8 cellular contexts compared by ENCODE assay signal in the genomic region with DNA sequence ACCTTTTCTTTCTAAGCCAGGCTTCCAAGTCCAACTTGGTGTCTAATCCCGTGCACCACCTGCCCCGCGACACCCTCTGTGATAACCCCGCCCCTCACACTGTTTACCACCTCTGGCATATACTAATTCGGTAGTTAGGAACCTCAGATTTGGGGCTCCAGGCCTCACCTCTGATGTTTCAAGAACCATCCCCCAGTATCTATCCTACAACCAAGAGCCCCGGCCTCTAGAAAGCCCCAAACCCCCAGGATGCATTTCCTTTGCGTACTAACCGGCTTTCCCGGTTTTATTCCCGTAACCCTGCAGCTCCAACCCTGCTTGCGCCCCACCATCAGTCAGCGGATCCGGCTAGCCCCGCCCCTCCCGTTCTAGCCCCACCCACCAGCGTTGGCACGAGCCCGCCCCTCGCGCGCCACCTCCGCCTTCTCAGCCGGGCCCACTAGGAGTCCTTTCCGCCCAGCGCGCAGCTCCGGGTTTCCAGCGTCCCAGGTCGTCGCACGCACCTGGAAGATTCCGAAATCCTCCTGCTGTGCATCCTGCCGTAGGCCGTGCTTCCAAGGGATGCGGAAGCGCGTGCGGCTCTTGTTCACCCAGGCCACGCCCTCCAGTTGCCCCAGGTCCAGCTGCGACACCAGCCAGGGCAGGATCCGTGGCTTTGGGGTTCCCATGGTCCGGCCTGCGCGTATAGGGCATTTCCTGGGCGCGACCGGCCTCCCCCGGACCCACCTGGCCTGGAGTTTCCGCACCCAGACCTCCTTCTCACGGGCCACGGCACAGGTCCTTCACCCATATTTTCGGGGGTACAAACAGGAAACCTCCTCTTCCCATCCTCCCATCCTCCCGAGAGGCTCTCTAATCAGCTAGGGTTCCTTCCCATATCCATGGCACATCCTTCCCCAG. TPM values are rescaled to one million over a fixed set of nuclear protein-coding genes. Genes with fewer than 3 reads are reported as not detected.
A peak's percentile ranks its signal among the peaks of the same experiment; 100 is the strongest.
DNase-seq lines count a peak whose midpoint lies in the region; ATAC-seq and TF ChIP-seq lines count a peak whose summit lies in the region.

No MANE protein-coding gene starts in this region.

- no peak for TF ChIP-seq EP300 in gastroesophageal sphincter (IDR thresholded peaks at IDR 0.05)

- peaks cover 30% of the 10 kb centered on the region for H3F3A ChIP-seq in MM.1S (ENCODE audit: insufficient read depth, low read length)

- peak overlapping the region; percentile 87 for H3K9ac ChIP-seq in MM.1S (ENCODE audit: low read length)

- H3K4me3 ChIP-seq in MM.1S (ENCODE audit: low read length): peak overlapping the region; percentile 96
- peak overlapping the region; percentile 70 for H3K4me3 ChIP-seq in SJCRH30
- H3K4me3 ChIP-seq in gastroesophageal sphincter: peak overlapping the region; percentile 64 to 79
- H3K4me3 ChIP-seq in neutrophil (ENCODE audit: low read depth in 1 of 2, low read length in 1 of 2): peak overlapping the region; percentile 95 to 98

- H3K9me3 ChIP-seq in MM.1S (replicated peaks; ENCODE audit: insufficient read depth, low read length) (no peaks in the 10 kb centered on the region), SJCRH30 (replicated peaks) (no peaks in the 10 kb centered on the region), gastroesophageal sphincter (no peaks in the 10 kb centered on the region), neutrophil (no peaks in the 10 kb centered on the region)

- peak overlapping the region; percentile 61 for H3K4me2 ChIP-seq in MM.1S (ENCODE audit: low read depth, low read length)

- TF ChIP-seq POLR2A in gastroesophageal sphincter (IDR thresholded peaks at IDR 0.05): peak in 1 of 2 donors; percentile 36

- peaks cover 52% of the 10 kb centered on the region for H3K79me2 ChIP-seq in MM.1S (ENCODE audit: low read length)

- peak; percentile 13; the same call in 1 of the 2 replicates for TF ChIP-seq CTCF in MM.1S (IDR thresholded peaks at IDR 0.05; ENCODE audit: low read length)
- peak in 3 of 4 experiments; percentile 41 to 50 (median 46) for TF ChIP-seq CTCF in gastroesophageal sphincter (IDR thresholded peaks at IDR 0.05)
- peak; percentile 82 for TF ChIP-seq CTCF in neutrophil (IDR thresholded peaks at IDR 0.05)

- peak overlapping the region; percentile 89 for H3K27ac ChIP-seq in MM.1S (ENCODE audit: low read length)
- H3K27ac ChIP-seq in SJCRH30: peak overlapping the region; percentile 26; the same call in 1 of the 2 replicates
- H3K27ac ChIP-seq in gastroesophageal sphincter: peak overlapping the region; percentile 44 to 95 (median 92)
- peak overlapping the region; percentile 92 for H3K27ac ChIP-seq in neutrophil
- H3K27ac ChIP-seq in substantia nigra (ENCODE audit: low read depth, low read length, poor library complexity, severe bottlenecking): peak overlapping the region; percentile 88

- H3K36me3 ChIP-seq in MM.1S (replicated peaks; ENCODE audit: insufficient read depth, low read length) (no peaks in the 10 kb centered on the region), SJCRH30 (peaks cover 18% of the 10 kb centered on the region), gastroesophageal sphincter (peaks cover 0 to 44% of the 10 kb centered on the region in 2 donors), neutrophil (peaks cover 39% of the 10 kb centered on the region)

- peaks cover 18% of the 10 kb centered on the region for H3K4me1 ChIP-seq in MM.1S (ENCODE audit: low read length)
- H3K4me1 ChIP-seq in SJCRH30: 0 out of 2 replicates have a peak, but pooled peaks cover 3% of the 10 kb centered on the region
- peaks cover 0 to 43% (median 7%) of the 10 kb centered on the region in 3 donors for H3K4me1 ChIP-seq in gastroesophageal sphincter
- H3K4me1 ChIP-seq in neutrophil (ENCODE audit: control insufficient read depth in 1 of 2, insufficient read depth in 1 of 2, low read depth in 1 of 2, low read length in 1 of 2): peaks cover 31 to 33% of the 10 kb centered on the region in 2 experiments

- H2AFZ ChIP-seq in MM.1S (ENCODE audit: low read length): peak overlapping the region; percentile 46; the same call in 1 of the 2 replicates

- no peaks in the 10 kb centered on the region for H4K20me1 ChIP-seq in MM.1S (ENCODE audit: insufficient read depth, low read length)

- ATAC-seq in GM19035 (IDR thresholded peaks at IDR 0.05; ENCODE audit: unreplicated experiment) (peak; percentile 44), gastroesophageal sphincter (peak; percentile 76)

- DNase-seq in A172 (ENCODE audit: low spot score): peak; percentile 74
- DNase-seq in MM.1S: peak; percentile 81
- peak; percentile 88 to 89 for DNase-seq in SJCRH30
- peak; percentile 90 for DNase-seq in activated naive CD4-positive, alpha-beta T cell treated with Interleukin-2 at 50 U/mL for 16 hours
- DNase-seq in substantia nigra (lab: John Stamatoyannopoulos, UW): peak; percentile 36 to 93 (median 81)

- H3K27me3 ChIP-seq in MM.1S (replicated peaks; ENCODE audit: insufficient read depth, low read length) (no peaks in the 10 kb centered on the region), SJCRH30 (no peaks in the 10 kb centered on the region), gastroesophageal sphincter (no peaks in the 10 kb centered on the region), neutrophil (no peaks in the 10 kb centered on the region)

- H3K9me2 ChIP-seq in MM.1S (replicated peaks; ENCODE audit: insufficient read depth, low read length): no peaks in the 10 kb centered on the region

- WGBS in gastroesophageal sphincter (ENCODE audit: low coverage in 1 of 2), 2 donors: 0 to 1% methylated on average over 13 to 23 of the region's 53 CpGs

RNA-seq across cellular contexts. Expression of a gene that starts 1.2 kb away (rescaled TPM):
- 72.2 and 75.6 TPM in 2 replicates for total RNA-seq in A172 (2014; rRNA removed; shearing (Covaris generic))
- total RNA-seq in SJCRH30 (2014; rRNA removed; shearing (Covaris generic)): 35.1 and 38.6 TPM in 2 replicates
- 10 to 100 TPM; 29.2 to 68.6 (median 39.9) TPM for total RNA-seq in gastroesophageal sphincter

RNA-seq across cellular contexts. Expression of a gene that starts 1.3 kb away (rescaled TPM):
- 21.8 and 24.5 TPM in 2 replicates for total RNA-seq in A172 (2014; rRNA removed; shearing (Covaris generic))
- total RNA-seq in SJCRH30 (2014; rRNA removed; shearing (Covaris generic)): 45.2 and 61.7 TPM in 2 replicates
- total RNA-seq in gastroesophageal sphincter: 1 to 10 TPM; 3.3 to 7.9 (median 6.4) TPM

RNA-seq across cellular contexts. Expression of a gene that starts 12.7 kb away (rescaled TPM):
- 485 and 504 TPM in 2 replicates for total RNA-seq in A172 (2014; rRNA removed; shearing (Covaris generic))
- 385 and 390 TPM in 2 replicates for total RNA-seq in SJCRH30 (2014; rRNA removed; shearing (Covaris generic))
- 100 to 1,000 TPM; 137 to 152 (median 146) TPM for total RNA-seq in gastroesophageal sphincter

RNA-seq across cellular contexts. Expression of a gene that starts 22.4 kb away (rescaled TPM):
- 28.8 and 31.9 TPM in 2 replicates for total RNA-seq in A172 (2014; rRNA removed; shearing (Covaris generic))
- 15.9 and 16.3 TPM in 2 replicates for total RNA-seq in SJCRH30 (2014; rRNA removed; shearing (Covaris generic))
- 10 to 100 TPM; 18.2 to 37.5 (median 18.5) TPM for total RNA-seq in gastroesophageal sphincter

RNA-seq across cellular contexts. Expression of a gene that starts 24.5 kb away (rescaled TPM):
- total RNA-seq in A172 (2014; rRNA removed; shearing (Covaris generic)): 32.0 and 34.5 TPM in 2 replicates
- 7.5 and 7.6 TPM in 2 replicates for total RNA-seq in SJCRH30 (2014; rRNA removed; shearing (Covaris generic))
- 100 to 1,000 TPM; 100 to 162 (median 136) TPM for total RNA-seq in gastroesophageal sphincter

Comparison
In these comparisons a context has a peak if more than half of its experiments do, and no peak if none do; other contexts are left out.
1. Peak in every context shown above with its lines: DNase-seq, ATAC-seq, H3K4me3 ChIP-seq and H3K27ac ChIP-seq.
2. H3K27ac ChIP-seq: peak in every context shown above with its lines; median percentile 92 in gastroesophageal sphincter; 92 in neutrophil; 89 in MM.1S; 88 in substantia nigra; 26 in SJCRH30.
3. CTCF ChIP-seq: peak in every context shown above with its lines; median percentile 82 in neutrophil; 46 in gastroesophageal sphincter; 13 in MM.1S.